In genomic region chr10:94412439-94412838, GRCh38 we compare ENCODE assay signal across 1 cellular context.
TF ChIP-seq lines count a peak whose summit lies in the region.

No MANE protein-coding gene starts in this region.

TF ChIP-seq in IMR-90, 13 proteins besides CTCF, POLR2A, EP300 and RAD21:
- no peak for TF ChIP-seq MXI1 (IDR thresholded peaks at IDR 0.05; ENCODE audit: borderline replicate concordance, low read depth, low read length)
